ENCODE assay signal across 2 cellular contexts in genomic region chr21:32414579-32415358, GRCh38.
TF ChIP-seq lines count a peak whose summit lies in the region.

No MANE protein-coding gene starts in this region.

TF ChIP-seq in HEK293, 187 proteins besides CTCF, POLR2A, EP300 and RAD21 (continued from another document):
- TF ChIP-seq ZNF398 (tag by site-specific recombination; IDR thresholded peaks at IDR 0.05), result no peak
- 0 out of 2 replicates have a peak, but pooled peaks have one; percentile 51 for TF ChIP-seq ZNF48 (tag by site-specific recombination; IDR thresholded peaks at IDR 0.05)
- no peak for TF ChIP-seq PRDM10 (tag by site-specific recombination; IDR thresholded peaks at IDR 0.05)

TF ChIP-seq in liver, 16 proteins besides CTCF, POLR2A, EP300 and RAD21 (continued from another document):
- TF ChIP-seq REST (IDR thresholded peaks at IDR 0.05) (no peak), JUND (IDR thresholded peaks at IDR 0.05) (no peak), EGR1 (IDR thresholded peaks at IDR 0.05; ENCODE audit: low read depth in 2 of 2) (no peak), MAX (IDR thresholded peaks at IDR 0.05) (no peak), FOXA2 (IDR thresholded peaks at IDR 0.05) (no peak), HNF4G (IDR thresholded peaks at IDR 0.05) (no peak)
TF ChIP-seq in liver: peak in this region for 0.
